Comparison of ENCODE assay signal across 8 cellular contexts in the genomic region with DNA sequence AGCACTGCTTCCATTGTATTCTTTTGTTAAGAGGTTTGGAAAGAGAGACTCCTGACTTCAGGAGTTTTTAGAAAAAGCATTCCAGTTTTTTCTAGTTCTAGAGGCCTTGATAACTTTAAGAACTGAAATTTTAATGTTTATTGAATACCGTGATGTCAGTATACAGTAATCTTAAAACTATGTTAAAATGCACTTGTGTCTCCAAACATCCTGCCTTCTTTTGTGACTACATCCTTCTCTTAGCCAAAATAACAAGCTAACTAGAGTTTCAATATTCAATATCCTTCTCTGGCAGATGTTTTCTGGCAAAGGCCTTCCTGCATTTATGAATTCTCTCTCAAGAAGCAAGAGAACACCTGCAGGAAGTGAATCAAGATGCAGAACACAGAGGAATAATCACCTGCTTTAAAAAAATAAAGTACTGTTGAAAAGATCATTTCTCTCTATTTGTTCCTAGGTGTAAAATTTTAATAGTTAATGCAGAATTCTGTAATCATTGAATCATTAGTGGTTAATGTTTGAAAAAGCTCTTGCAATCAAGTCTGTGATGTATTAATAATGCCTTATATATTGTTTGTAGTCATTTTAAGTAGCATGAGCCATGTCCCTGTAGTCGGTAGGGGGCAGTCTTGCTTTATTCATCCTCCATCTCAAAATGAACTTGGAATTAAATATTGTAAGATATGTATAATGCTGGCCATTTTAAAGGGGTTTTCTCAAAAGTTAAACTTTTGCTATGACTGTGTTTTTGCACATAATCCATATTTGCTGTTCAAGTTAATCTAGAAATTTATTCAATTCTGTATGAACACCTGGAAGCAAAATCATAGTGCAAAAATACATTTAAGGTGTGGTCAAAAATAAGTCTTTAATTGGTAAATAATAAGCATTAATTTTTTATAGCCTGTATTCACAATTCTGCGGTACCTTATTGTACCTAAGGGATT. TPM values are rescaled to one million over a fixed set of nuclear protein-coding genes. Genes with fewer than 3 reads are reported as not detected.
DNase-seq lines count a peak whose midpoint lies in the region; ATAC-seq, FAIRE-seq and TF ChIP-seq lines count a peak whose summit lies in the region.

No MANE protein-coding gene starts in this region.

- no peaks in the 10 kb centered on the region for H3K9me3 Mint-ChIP-seq in CD4-positive, alpha-beta T cell

- no peaks in the 10 kb centered on the region for H3K27me3 Mint-ChIP-seq in CD4-positive, alpha-beta T cell

- peak; percentile 75 for FAIRE-seq in RCC 7860 (lab: Jason Lieb, UNC)

- H3K4me3 Mint-ChIP-seq in CD4-positive, alpha-beta T cell: no peak overlapping the region

- peaks cover 11% of the 10 kb centered on the region for H3K4me1 Mint-ChIP-seq in CD4-positive, alpha-beta T cell (ENCODE audit: low read depth)

- H3K27ac ChIP-seq in CD4-positive, alpha-beta T cell (ENCODE audit: low read depth, low read length): no peak overlapping the region

- peak; percentile 67 for ATAC-seq in CD4-positive, alpha-beta T cell (ENCODE audit: poor library complexity)
- ATAC-seq in HG02981 (IDR thresholded peaks at IDR 0.05; ENCODE audit: unreplicated experiment) (peak; percentile 51), HG03442 (IDR thresholded peaks at IDR 0.05; ENCODE audit: unreplicated experiment) (no peak), GM21390 (IDR thresholded peaks at IDR 0.05; ENCODE audit: unreplicated experiment) (no peak)

- H3K27me3 ChIP-seq in CD4-positive, alpha-beta T cell (ENCODE audit: control insufficient read depth, insufficient read depth, low read length): no peaks in the 10 kb centered on the region

- POLR2A ChIA-PET in CD4-positive, alpha-beta T cell (lab: Charles Lee): no interaction called here

- DNase-seq in CD4-positive, alpha-beta T cell: peak; percentile 14 to 51 (median 40)
- DNase-seq in RCC 7860 (ENCODE audit: low spot score) (peak; percentile 26), globus pallidus (ENCODE audit: low spot score) (peak; percentile 49), putamen (ENCODE audit: low spot score) (peak; percentile 13)
- peak; percentile 15 for DNase-seq in activated T-helper 9 cell treated with anti-CD3 and anti-CD28 coated beads, Interleukin-2, amount 50 U/mL, for 16 hours (ENCODE audit: low read depth)

- no peaks in the 10 kb centered on the region for H3K9me3 ChIP-seq in CD4-positive, alpha-beta T cell (ENCODE audit: control insufficient read depth, low read length)

- peak; percentile 94 for TF ChIP-seq CTCF in CD4-positive, alpha-beta T cell (IDR thresholded peaks at IDR 0.05)

- CTCF ChIA-PET in CD4-positive, alpha-beta T cell (lab: Charles Lee): interaction anchor here (0.6 to 1.6 kb wide), 11 partner anchors 9 to 562 kb away, joined by 3 to 7 read pairs (median 3); a partner anchor contains a TSS

- peak overlapping the region; percentile 69 for H3K27ac Mint-ChIP-seq in CD4-positive, alpha-beta T cell

- intact Hi-C loops in CD4-positive, alpha-beta T cell (cut with DNase I, micrococcal nuclease): loop anchor here (1.0 to 10.0 kb wide), 10 partner anchors 171 to 713 kb away; a partner anchor contains a TSS

- H3K36me3 Mint-ChIP-seq in CD4-positive, alpha-beta T cell (ENCODE audit: low read depth): peaks cover 68% of the 10 kb centered on the region

RNA-seq across cellular contexts. Expression of a gene that starts 43.1 kb away (rescaled TPM):
- 100 to 1,000 TPM; 185 to 192 TPM for total RNA-seq in CD4-positive, alpha-beta T cell

Comparison
In these comparisons a context has a peak if more than half of its experiments do, and no peak if none do; other contexts are left out.
1. ATAC-seq: peak in CD4-positive, alpha-beta T cell (single experiment) and HG02981 (single experiment); none in HG03442 (single experiment) and GM21390 (single experiment).
2. Peak in every context shown above with its lines, with median percentiles within 50 percentile points of each other: DNase-seq.